Comparison of ENCODE assay signal across 26 cellular contexts in genomic region chr3:157092219-157092618, GRCh38.
DNase-seq lines count a peak whose midpoint lies in the region; ATAC-seq and TF ChIP-seq lines count a peak whose summit lies in the region.
"Had no signal": no experiment of that assay in that cellular context is flagged by ENCODE, and none has a peak within 500 bp of the region (broad histone marks: within the 10 kb centered on the region; RNA-seq: fewer than 3 reads in every experiment).

No MANE protein-coding gene starts in this region.

- no peak overlapping the region for H2AFZ ChIP-seq in MM.1S (ENCODE audit: low read length)

- TF ChIP-seq POLR2A in erythroblast (IDR thresholded peaks at IDR 0.05; ENCODE audit: low read length), result no peak
- no peak for TF ChIP-seq POLR2A in tibial nerve (IDR thresholded peaks at IDR 0.05)

- H3K4me3 ChIP-seq in heart right ventricle, result peak overlapping the region; percentile 2 to 71 (median 62)
- H3K4me3 ChIP-seq in MM.1S (ENCODE audit: low read length), result peak overlapping the region; percentile 30; the same call in 1 of the 2 replicates
- H3K4me3 ChIP-seq in fibroblast of the aortic adventitia (ENCODE audit: low read depth, low read length), result no peak overlapping the region
- H3K4me3 ChIP-seq in thoracic aorta, result no peak overlapping the region
- H3K4me3 ChIP-seq in tibial nerve, result no peak overlapping the region
- H3K4me3 ChIP-seq in HAP-1, result no peak overlapping the region
- H3K4me3 ChIP-seq: BLaER1 treated with 17β-estradiol and CSF1 and Interleukin-3, amounts not matched to agents 10 nM and 100 nM; lower lobe of right lung; smooth muscle cell had no signal

- no peaks in the 10 kb centered on the region for H3K9me2 ChIP-seq in MM.1S (replicated peaks; ENCODE audit: insufficient read depth, low read length)
- H3K9me2 ChIP-seq: SK-N-SH had no signal

- intact Hi-C loops in heart right ventricle (cut with DNase I) (loop anchor here in 2 of 10 donors (2.0 to 5.0 kb wide), 2 partner anchors 17 to 540 kb away; no protein-coding TSS in a partner anchor), Right ventricle myocardium inferior (cut with DNase I) (no loop called here)

- H4K20me1 ChIP-seq in MM.1S (ENCODE audit: insufficient read depth, low read length), result no peaks in the 10 kb centered on the region
- H4K20me1 ChIP-seq: BLaER1 treated with 17β-estradiol and CSF1 and Interleukin-3, amounts not matched to agents 10 nM and 100 nM had no signal

- H3K4me1 ChIP-seq in heart right ventricle (peaks cover 2 to 81% (median 49%) of the 10 kb centered on the region in 9 donors), MM.1S (ENCODE audit: low read length) (peaks cover 45% of the 10 kb centered on the region), thoracic aorta (ENCODE audit: control insufficient read depth in 1 of 2, low read depth in 2 of 2) (peaks cover 18 to 44% of the 10 kb centered on the region in 2 donors), tibial nerve (peaks cover 0 to 25% (median 19%) of the 10 kb centered on the region in 4 donors), HAP-1 (peaks cover 14% of the 10 kb centered on the region)

- DNase-seq in heart right ventricle (no peak), Right ventricle myocardium inferior (ENCODE audit: missing footprints) (no peak), MM.1S (no peak), fibroblast of the aortic adventitia (ENCODE audit: low read depth) (peak; percentile 45), thoracic aorta (ENCODE audit: low spot score) (no peak), erythroblast (lab: John Stamatoyannopoulos, UW) (no peak), tibial nerve (ENCODE audit: low spot score in 2 of 2) (no peak), HAP-1 (ENCODE audit: low spot score in 2 of 2) (no peak)
- DNase-seq: activated CD4-positive, alpha-beta T cell treated with anti-CD3 and anti-CD28 coated beads for 4 hours; activated CD8-positive, alpha-beta memory T cell treated with anti-CD3 and anti-CD28 coated beads, Interleukin-2, amount 50 U/mL, for 48 hours; activated effector memory CD4-positive, alpha-beta T cell treated with Interleukin-2 at 50 U/mL for 16 hours; effector CD8-positive, alpha-beta T cell; EL; foreskin melanocyte; HCEC 1CT; hippocampal formation; lower lobe of right lung; NCI-H1105; NCI-H2029; NCI-H226; nucleus accumbens; SK-N-SH had no signal

- ATAC-seq in heart right ventricle (no peak), Right ventricle myocardium inferior (no peak), thoracic aorta (ENCODE audit: insufficient number of reproducible peaks, low FRiP score, low read depth) (no peak)
- ATAC-seq: esophagus mucosa, HepG2, lower lobe of right lung had no signal

- H3K36me3 ChIP-seq in heart right ventricle (no peaks in the 10 kb centered on the region), MM.1S (replicated peaks; ENCODE audit: insufficient read depth, low read length) (no peaks in the 10 kb centered on the region), thoracic aorta (no peaks in the 10 kb centered on the region), tibial nerve (no peaks in the 10 kb centered on the region), HAP-1 (replicated peaks) (no peaks in the 10 kb centered on the region)
- H3K36me3 ChIP-seq: BLaER1 treated with 17β-estradiol and CSF1 and Interleukin-3, amounts not matched to agents 10 nM and 100 nM; lower lobe of right lung had no signal

- TF ChIP-seq CTCF in heart right ventricle (IDR thresholded peaks at IDR 0.05), result no peak
- TF ChIP-seq CTCF in MM.1S (IDR thresholded peaks at IDR 0.05; ENCODE audit: low read length), result no peak
- no peak for TF ChIP-seq CTCF in fibroblast of the aortic adventitia (IDR thresholded peaks at IDR 0.05; ENCODE audit: insufficient read depth, low read length)
- no peak for TF ChIP-seq CTCF in thoracic aorta (IDR thresholded peaks at IDR 0.05)
- no peak for TF ChIP-seq CTCF in tibial nerve (IDR thresholded peaks at IDR 0.05)

- no peak for TF ChIP-seq EP300 in tibial nerve (IDR thresholded peaks at IDR 0.05)

- peaks cover 51% of the 10 kb centered on the region for H3F3A ChIP-seq in MM.1S (ENCODE audit: insufficient read depth, low read length)

- H3K27me3 ChIP-seq in heart right ventricle (no peaks in the 10 kb centered on the region), MM.1S (replicated peaks; ENCODE audit: insufficient read depth, low read length) (no peaks in the 10 kb centered on the region), thoracic aorta (replicated peaks; ENCODE audit: insufficient read depth) (no peaks in the 10 kb centered on the region), tibial nerve (no peaks in the 10 kb centered on the region), HAP-1 (ENCODE audit: low read depth) (no peaks in the 10 kb centered on the region)
- H3K27me3 ChIP-seq: BLaER1 treated with 17β-estradiol and CSF1 and Interleukin-3, amounts not matched to agents 10 nM and 100 nM had no signal

- H3K4me2 ChIP-seq in MM.1S (ENCODE audit: low read depth, low read length), result peak overlapping the region; percentile 74
- H3K4me2 ChIP-seq: SK-N-SH, smooth muscle cell had no signal

- peak overlapping the region; percentile 64; the same call in 1 of the 2 replicates for H3K9ac ChIP-seq in MM.1S (ENCODE audit: low read length)
- H3K9ac ChIP-seq: BLaER1 treated with 17β-estradiol and CSF1 and Interleukin-3, amounts not matched to agents 10 nM and 100 nM; SK-N-SH had no signal

- H3K27ac ChIP-seq in heart right ventricle (peak overlapping the region; percentile 66 to 100 (median 99)), MM.1S (ENCODE audit: low read length) (peak overlapping the region; percentile 77), thoracic aorta (peak overlapping the region; percentile 1 to 32), tibial nerve (peak overlapping the region in 1 of 4 donors; percentile 100)

- no peaks in the 10 kb centered on the region for H3K79me2 ChIP-seq in MM.1S (ENCODE audit: low read length)

- in situ Hi-C loops in HAP-1 (cut with MboI; ENCODE audit: low sequenced_read_pairs), result loop anchor here (25.0 kb wide), 1 partner anchor 555 kb away; no protein-coding TSS in a partner anchor

- H3K9me3 ChIP-seq in heart right ventricle, result no peaks in the 10 kb centered on the region
- H3K9me3 ChIP-seq in MM.1S (replicated peaks; ENCODE audit: insufficient read depth, low read length), result no peaks in the 10 kb centered on the region
- no peaks in the 10 kb centered on the region for H3K9me3 ChIP-seq in thoracic aorta
- no peaks in the 10 kb centered on the region for H3K9me3 ChIP-seq in tibial nerve
- no peaks in the 10 kb centered on the region for H3K9me3 ChIP-seq in HAP-1
- H3K9me3 ChIP-seq: BLaER1 treated with 17β-estradiol and CSF1 and Interleukin-3, amounts not matched to agents 10 nM and 100 nM; lower lobe of right lung; SK-N-SH had no signal

- 23 to 44% methylated on average over 5 of the region's 5 CpGs for WGBS in heart right ventricle, 2 donors
- WGBS in tibial nerve, 2 donors, result 61 to 69% methylated on average over 5 of the region's 5 CpGs

Comparison
In these comparisons a context has a peak if more than half of its experiments do, and no peak if none do; other contexts are left out.
1. H3K4me3 ChIP-seq: peak in heart right ventricle (10 of 10) and MM.1S (single experiment); none in fibroblast of the aortic adventitia (single experiment), thoracic aorta (single experiment), tibial nerve (0 of 4) and HAP-1 (single experiment).